8 cellular contexts compared by ENCODE assay signal in genomic region chr15:89740137-89740536, GRCh38. TPM values are rescaled to one million over a fixed set of nuclear protein-coding genes. Genes with fewer than 3 reads are reported as not detected.
DNase-seq lines count a peak whose midpoint lies in the region; ATAC-seq and TF ChIP-seq lines count a peak whose summit lies in the region.

No MANE protein-coding gene starts in this region.

- H3K27ac ChIP-seq in SJCRH30, result no peak overlapping the region

- no peaks in the 10 kb centered on the region for H3K9me3 ChIP-seq in SJCRH30 (replicated peaks)

- peak; percentile 64 for ATAC-seq in GM21528 (IDR thresholded peaks at IDR 0.05; ENCODE audit: low FRiP score, unreplicated experiment)
- no peak for ATAC-seq in HG03135 (IDR thresholded peaks at IDR 0.05; ENCODE audit: unreplicated experiment)

- peak; percentile 85 for DNase-seq in Calu3
- DNase-seq in NB4 (ENCODE audit: low read depth), result peak; percentile 85
- DNase-seq in SJCRH30, result peak; percentile 49 to 83
- peak; percentile 70 for DNase-seq in activated naive CD4-positive, alpha-beta T cell treated with anti-CD3 and anti-CD28 coated beads, Interleukin-2, amount 10 ng/mL, durations not matched to agents 7 days and 5 days
- DNase-seq in head of caudate nucleus, result peak in 28 of 42 donors; percentile 27 to 84 (median 62)
- DNase-seq in pons (ENCODE audit: low spot score), result peak; percentile 77

- TF ChIP-seq POLR2A in NB4 (IDR thresholded peaks at IDR 0.05; ENCODE audit: extremely low read depth, insufficient read length), result no peak

- H3K27me3 ChIP-seq in SJCRH30, result peaks cover 6% of the 10 kb centered on the region; the same call in 1 of the 2 replicates

- peaks cover 40% of the 10 kb centered on the region for H3K27me3 Mint-ChIP-seq in Calu3 (ENCODE audit: unreplicated experiment)
- H3K27me3 Mint-ChIP-seq in activated naive CD4-positive, alpha-beta T cell treated with anti-CD3 and anti-CD28 coated beads, Interleukin-2, amount 10 ng/mL, durations not matched to agents 7 days and 5 days, result peaks cover 42% of the 10 kb centered on the region

- no peak overlapping the region for H3K4me3 Mint-ChIP-seq in Calu3 (ENCODE audit: low read depth, unreplicated experiment)
- no peak overlapping the region for H3K4me3 Mint-ChIP-seq in activated naive CD4-positive, alpha-beta T cell treated with anti-CD3 and anti-CD28 coated beads, Interleukin-2, amount 10 ng/mL, durations not matched to agents 7 days and 5 days

- no peak overlapping the region for H3K4me3 ChIP-seq in NB4 (ENCODE audit: low read depth, low read length)
- no peak overlapping the region for H3K4me3 ChIP-seq in SJCRH30

- no peaks in the 10 kb centered on the region for H3K9me3 Mint-ChIP-seq in Calu3 (ENCODE audit: low read depth, unreplicated experiment)
- no peaks in the 10 kb centered on the region for H3K9me3 Mint-ChIP-seq in activated naive CD4-positive, alpha-beta T cell treated with anti-CD3 and anti-CD28 coated beads, Interleukin-2, amount 10 ng/mL, durations not matched to agents 7 days and 5 days

- no peak overlapping the region for H3K27ac Mint-ChIP-seq in Calu3 (ENCODE audit: unreplicated experiment)
- H3K27ac Mint-ChIP-seq in activated naive CD4-positive, alpha-beta T cell treated with anti-CD3 and anti-CD28 coated beads, Interleukin-2, amount 10 ng/mL, durations not matched to agents 7 days and 5 days, result no peak overlapping the region

- CTCF ChIA-PET in Calu3 (lab: Charles Lee), result interaction anchor here (0.6 to 1.7 kb wide), 21 partner anchors 9 to 355 kb away, joined by 3 to 57 read pairs (median 3); partner anchors contain the start of gene MESP1
- CTCF ChIA-PET in activated naive CD4-positive, alpha-beta T cell treated with anti-CD3 and anti-CD28 coated beads, Interleukin-2, amount 10 ng/mL, durations not matched to agents 7 days and 5 days (lab: Charles Lee), result interaction anchor here (0.7 to 2.1 kb wide), 13 partner anchors 9 to 335 kb away, joined by 3 to 28 read pairs (median 5); partner anchors contain the start of gene MESP1

- intact Hi-C loops in Calu3 (cut with micrococcal nuclease; ENCODE audit: unreplicated experiment), result loop anchor here (1.0 to 10.0 kb wide), 4 partner anchors 10 to 148 kb away; no protein-coding TSS in a partner anchor
- intact Hi-C loops in head of caudate nucleus (cut with DNase I), result no loop called here

- peak; percentile 96 for TF ChIP-seq CTCF in Calu3 (IDR thresholded peaks at IDR 0.05; ENCODE audit: unreplicated experiment)
- peak; percentile 72 for TF ChIP-seq CTCF in NB4 (IDR thresholded peaks at IDR 0.05; ENCODE audit: low read depth, low read length)

- H3K4me1 Mint-ChIP-seq in Calu3 (ENCODE audit: low read depth, unreplicated experiment), result no peaks in the 10 kb centered on the region
- peaks cover 2% of the 10 kb centered on the region for H3K4me1 Mint-ChIP-seq in activated naive CD4-positive, alpha-beta T cell treated with anti-CD3 and anti-CD28 coated beads, Interleukin-2, amount 10 ng/mL, durations not matched to agents 7 days and 5 days

- H3K36me3 ChIP-seq in SJCRH30, result no peaks in the 10 kb centered on the region

- no TSS peak for BruUV-seq in Calu3 (replicated peaks; lab: Mats Ljungman, UMichigan)

- H3K4me1 ChIP-seq in SJCRH30, result no peaks in the 10 kb centered on the region

- no peaks in the 10 kb centered on the region for H3K36me3 Mint-ChIP-seq in Calu3 (ENCODE audit: insufficient read depth, unreplicated experiment)
- no peaks in the 10 kb centered on the region for H3K36me3 Mint-ChIP-seq in activated naive CD4-positive, alpha-beta T cell treated with anti-CD3 and anti-CD28 coated beads, Interleukin-2, amount 10 ng/mL, durations not matched to agents 7 days and 5 days

RNA-seq across cellular contexts. Expression of gene MESP1, which starts 10.9 kb away (rescaled TPM):
- total RNA-seq in Calu3 (2022), result 5.3 and 5.9 TPM in 2 replicates
- total RNA-seq in SJCRH30 (2014; rRNA removed; shearing (Covaris generic)), result not detected in 2 replicates

RNA-seq across cellular contexts. Expression of gene MESP2, which starts 36.0 kb away (rescaled TPM):
- total RNA-seq in Calu3 (2022), result not detected in 2 replicates
- not detected in 2 replicates for total RNA-seq in SJCRH30 (2014; rRNA removed; shearing (Covaris generic))

RNA-seq across cellular contexts. Expression of gene WDR93, which starts 49.5 kb away (rescaled TPM):
- not detected in 2 replicates for total RNA-seq in Calu3 (2022)
- not detected in 2 replicates for total RNA-seq in SJCRH30 (2014; rRNA removed; shearing (Covaris generic))

RNA-seq across cellular contexts. Expression of gene PEX11A, which starts 49.6 kb away (rescaled TPM):
- total RNA-seq in Calu3 (2022), result 6.7 and 8.0 TPM in 2 replicates
- 1.4 and 2.0 TPM in 2 replicates for total RNA-seq in SJCRH30 (2014; rRNA removed; shearing (Covaris generic))
